Comparison of ENCODE assay signal across 22 cellular contexts in genomic region chr17:57766307-57766943, GRCh38. TPM values are rescaled to one million over a fixed set of nuclear protein-coding genes. Genes with fewer than 3 reads are reported as not detected.
"Had no signal": no experiment of that assay in that cellular context is flagged by ENCODE, and none has a peak within 500 bp of the region (broad histone marks: within the 10 kb centered on the region; RNA-seq: fewer than 3 reads in every experiment).

No MANE protein-coding gene starts in this region.

- H3K4me3 ChIP-seq: gastrocnemius medialis, heart right ventricle, smooth muscle cell, suprapubic skin had no signal

- H3K9me3 ChIP-seq: gastrocnemius medialis, heart right ventricle, suprapubic skin had no signal

- H3K4me1 ChIP-seq: gastrocnemius medialis, heart right ventricle, suprapubic skin had no signal

- ATAC-seq: activated T-helper 17 cell treated with anti-CD3 and anti-CD28 coated beads, Interleukin-2, amount 50 U/mL, for 72 hours; effector memory CD8-positive, alpha-beta T cell; gastrocnemius medialis; stimulated activated naive CD8-positive, alpha-beta T cell treated with anti-CD3 and anti-CD28 coated beads, Interleukin-15, Interleukin-2, amounts not matched to agents 100 U/mL and 50 U/mL, for 24 hours had no signal

- H3K36me3 ChIP-seq: gastrocnemius medialis, heart right ventricle, suprapubic skin, WERI-Rb-1 had no signal

- DNase-seq: activated CD4-positive, alpha-beta T cell treated with anti-CD3 and anti-CD28 coated beads, Interleukin-2, amount 50 U/mL, for 48 hours; activated naive CD4-positive, alpha-beta T cell treated with Interleukin-2 at 50 U/mL for 16 hours; anterior cingulate cortex; dermis blood vessel endothelial cell; effector memory CD8-positive, alpha-beta T cell; erythroblast; gastrocnemius medialis; heart right ventricle; mesendoderm; occipital lobe; right cardiac atrium; stimulated activated CD4-positive, alpha-beta T cell treated with anti-CD3 and anti-CD28 coated beads, Interleukin-4, amount 100 ng/mL, for 4 hours; stimulated activated CD8-positive, alpha-beta memory T cell treated with anti-CD3 and anti-CD28 coated beads, Interleukin-4, amount 100 ng/mL, for 48 hours; stimulated activated naive CD8-positive, alpha-beta T cell treated with anti-CD3 and anti-CD28 coated beads, Interleukin-15, Interleukin-2, amounts not matched to agents 100 U/mL and 50 U/mL, for 24 hours; WERI-Rb-1 had no signal

- H3K4me2 ChIP-seq: smooth muscle cell had no signal

- H3K27ac ChIP-seq: gastrocnemius medialis, heart right ventricle, suprapubic skin, WERI-Rb-1 had no signal

RNA-seq across cellular contexts. Expression of gene CCDC182, which starts 21.3 kb away (rescaled TPM):
- total RNA-seq: activated T-helper 17 cell treated with anti-CD3 and anti-CD28 coated beads, Interleukin-2, amount 50 U/mL, for 72 hours; cerebellum; dermis blood vessel endothelial cell; gastrocnemius medialis; heart right ventricle; lower leg skin; natural killer cell treated with Interleukin-12 subunit alpha and Interleukin-12 subunit beta and Interleukin-15 and Interleukin-18, amount 100 ng/mL, for 72 hours; progenitor cell of endocrine pancreas; right cardiac atrium; smooth muscle cell; suprapubic skin had no signal
- polyA plus RNA-seq: heart right ventricle, right cardiac atrium, smooth muscle cell had no signal
